Comparison of ENCODE assay signal across 7 cellular contexts in the genomic region with DNA sequence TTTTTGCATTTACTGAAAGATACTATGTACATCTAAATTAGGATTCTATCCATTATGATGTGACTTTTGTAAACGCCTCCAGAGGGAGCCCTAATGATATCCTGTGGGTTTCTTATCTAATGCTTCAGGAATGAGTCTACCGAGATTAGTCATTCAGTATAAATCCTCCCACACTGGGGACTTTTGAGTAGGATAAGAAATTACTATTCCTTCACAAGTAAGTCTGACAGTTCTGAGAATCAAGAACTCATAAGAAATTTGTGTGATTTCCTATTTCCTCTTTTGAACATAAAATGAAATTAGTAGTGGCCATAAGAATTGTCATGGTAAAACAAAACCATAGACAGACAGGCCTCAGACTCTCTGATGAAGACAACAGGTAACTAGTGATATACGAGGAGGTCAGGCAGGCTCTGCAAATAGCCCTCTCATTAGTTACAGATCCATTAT. TPM values are rescaled to one million over a fixed set of nuclear protein-coding genes. Genes with fewer than 3 reads are reported as not detected.
DNase-seq lines count a peak whose midpoint lies in the region; ATAC-seq, FAIRE-seq and TF ChIP-seq lines count a peak whose summit lies in the region.

No MANE protein-coding gene starts in this region.

- in situ Hi-C loops in GM13977 (cut with MboI; ENCODE audit: low pct_unique_long_range_greater_than_20kb, low sequenced_read_pairs, unreplicated experiment): no loop called here

- H3K9me3 ChIP-seq in spleen: no peaks in the 10 kb centered on the region

- H3K4me3 ChIP-seq in spleen: no peak overlapping the region

- 4 to 13% (median 8%) methylated on average over 3 of the region's 3 CpGs for WGBS in spleen, 5 donors

- intact Hi-C loops in spleen (cut with DNase I; ENCODE audit: low total_unique reads): no loop called here

- no peaks in the 10 kb centered on the region for H3K27me3 ChIP-seq in spleen (replicated peaks in 1 of 7)

- peak; percentile 23 for DNase-seq in GM13977 (ENCODE audit: low spot score)
- peak; percentile 42 for DNase-seq in RPMI8226
- DNase-seq in frontal cortex (ENCODE audit: low spot score in 2 of 2): peak in 1 of 2 donors; percentile 13
- no peak for DNase-seq in spleen
- DNase-seq in cerebellum (ENCODE audit: low spot score): no peak
- DNase-seq in ureter (ENCODE audit: low spot score): no peak

- no peaks in the 10 kb centered on the region for H3K4me1 ChIP-seq in spleen

- H3K27ac ChIP-seq in spleen: no peak overlapping the region

- peak; percentile 28 for FAIRE-seq in frontal cortex (lab: Jason Lieb, UNC)

- peak; percentile 59 for ATAC-seq in HG03025 (IDR thresholded peaks at IDR 0.05; ENCODE audit: low FRiP score, unreplicated experiment)

- H3K36me3 ChIP-seq in spleen: no peaks in the 10 kb centered on the region

- TF ChIP-seq POLR2A in spleen (IDR thresholded peaks at IDR 0.05): no peak

- TF ChIP-seq CTCF in GM13977 (IDR thresholded peaks at IDR 0.05; ENCODE audit: extremely low read depth, insufficient read depth, missing control alignments) (peak; percentile 27), spleen (IDR thresholded peaks at IDR 0.05 in 8 of 11, conservative IDR thresholded peaks at IDR 0.05 in 3 of 11) (peak in 6 of 11 experiments; percentile 12 to 41 (median 32))

RNA-seq across cellular contexts. Expression of a gene that starts 10.0 kb away (rescaled TPM):
- total RNA-seq in frontal cortex: not detected
- not detected for total RNA-seq in spleen
- polyA plus RNA-seq in spleen: not detected
- not detected for total RNA-seq in cerebellum
- total RNA-seq in ureter: not detected

RNA-seq across cellular contexts. Expression of a gene that starts 17.6 kb away (rescaled TPM):
- not detected for total RNA-seq in frontal cortex
- total RNA-seq in spleen: not detected
- polyA plus RNA-seq in spleen: not detected
- total RNA-seq in cerebellum: not detected
- total RNA-seq in ureter: not detected

RNA-seq across cellular contexts. Expression of a gene that starts 38.8 kb away (rescaled TPM):
- total RNA-seq in frontal cortex: not detected
- total RNA-seq in spleen: not detected
- polyA plus RNA-seq in spleen: not detected
- not detected for total RNA-seq in cerebellum
- total RNA-seq in ureter: not detected

RNA-seq across cellular contexts. Expression of a gene that starts 47.2 kb away (rescaled TPM):
- total RNA-seq in frontal cortex: not detected
- not detected for total RNA-seq in spleen
- not detected for polyA plus RNA-seq in spleen
- not detected for total RNA-seq in cerebellum
- not detected for total RNA-seq in ureter

Comparison
In these comparisons a context has a peak if more than half of its experiments do, and no peak if none do; other contexts are left out.
1. DNase-seq: peak in GM13977 (single experiment) and RPMI8226 (single experiment); none in spleen (single experiment), cerebellum (single experiment) and ureter (single experiment).